1 cellular context compared by ENCODE assay signal in genomic region chr2:26764078-26764887, GRCh38.
TF ChIP-seq lines count a peak whose summit lies in the region.

Gene SLC35F6, plus strand, starts transcription at chr2:26764284. Its CDS starts 66 bp downstream, at chr2:26764350.

TF ChIP-seq in HepG2, 621 proteins besides CTCF, POLR2A, EP300 and RAD21 (continued from another document and continues in another):
- TF ChIP-seq ZNF142 (CRISPR knock-in tag; IDR thresholded peaks at IDR 0.05) (no peak; the same call in 1 of the 2 replicates), MXD4 (CRISPR knock-in tag; IDR thresholded peaks at IDR 0.05) (peak; percentile 95), PHF8 (CRISPR knock-in tag; IDR thresholded peaks at IDR 0.05) (peak; percentile 95), GMEB2 (CRISPR knock-in tag; IDR thresholded peaks at IDR 0.05; ENCODE audit: low read depth) (no peak), KLF15 (CRISPR knock-in tag; IDR thresholded peaks at IDR 0.05; ENCODE audit: borderline replicate concordance) (no peak), ZNF773 (CRISPR knock-in tag; IDR thresholded peaks at IDR 0.05; ENCODE audit: borderline replicate concordance) (peak; percentile 82; the same call in 1 of the 2 replicates), SP140L (CRISPR knock-in tag; IDR thresholded peaks at IDR 0.05; ENCODE audit: borderline replicate concordance) (peak; percentile 63; the same call in 1 of the 2 replicates), ZBTB21 (CRISPR knock-in tag; IDR thresholded peaks at IDR 0.05) (no peak), UBTF (CRISPR knock-in tag; IDR thresholded peaks at IDR 0.05) (peak; percentile 86), PRMT3 (CRISPR knock-in tag; IDR thresholded peaks at IDR 0.05; ENCODE audit: borderline replicate concordance, low read depth) (no peak), MXD3 (CRISPR knock-in tag; IDR thresholded peaks at IDR 0.05) (peak; percentile 92), HHEX (CRISPR knock-in tag; IDR thresholded peaks at IDR 0.05) (no peak), HNRNPUL1 (IDR thresholded peaks at IDR 0.05; ENCODE audit: low read depth, low read length) (no peak), ZNF350 (CRISPR knock-in tag; IDR thresholded peaks at IDR 0.05; ENCODE audit: borderline replicate concordance, low read depth) (peak; percentile 64; the same call in 1 of the 2 replicates), FOXA3 (CRISPR knock-in tag; IDR thresholded peaks at IDR 0.05) (peak; percentile 53), ZFX (CRISPR knock-in tag; IDR thresholded peaks at IDR 0.05; ENCODE audit: low read depth) (peak; percentile 95), ZNF615 (CRISPR knock-in tag; IDR thresholded peaks at IDR 0.05; ENCODE audit: borderline replicate concordance) (no peak), ZNF24 (IDR thresholded peaks at IDR 0.05) (no peak), ZNF740 (CRISPR knock-in tag; IDR thresholded peaks at IDR 0.05) (0 out of 2 replicates have a peak, but pooled peaks have one; percentile 49), TIGD3 (CRISPR knock-in tag; IDR thresholded peaks at IDR 0.05; ENCODE audit: borderline replicate concordance) (peak; percentile 62; the same call in 1 of the 2 replicates), TGIF2 (CRISPR knock-in tag; IDR thresholded peaks at IDR 0.05) (peak; percentile 85; the same call in 1 of the 2 replicates), FOXK1 (CRISPR knock-in tag; IDR thresholded peaks at IDR 0.05; ENCODE audit: borderline replicate concordance, low read depth) (no peak), ZNF75D (CRISPR knock-in tag; IDR thresholded peaks at IDR 0.05; ENCODE audit: borderline replicate concordance) (no peak), TRIM22 (IDR thresholded peaks at IDR 0.05) (no peak), ZNF180 (CRISPR knock-in tag; IDR thresholded peaks at IDR 0.05; ENCODE audit: borderline replicate concordance, low read depth) (no peak), GTF3A (CRISPR knock-in tag; conservative IDR thresholded peaks at IDR 0.05) (no peak), RBFOX2 (IDR thresholded peaks at IDR 0.05; ENCODE audit: low read depth, low read length) (peak; percentile 93), ZBTB34 (CRISPR knock-in tag; IDR thresholded peaks at IDR 0.05) (peak; percentile 80), MXD1 (CRISPR knock-in tag; IDR thresholded peaks at IDR 0.05) (peak; percentile 77), EEA1 (CRISPR knock-in tag; IDR thresholded peaks at IDR 0.05; ENCODE audit: borderline replicate concordance) (no peak), TSC22D2 (CRISPR knock-in tag; IDR thresholded peaks at IDR 0.05; ENCODE audit: borderline replicate concordance) (peak; percentile 52; the same call in 1 of the 2 replicates), ZNF562 (CRISPR knock-in tag; IDR thresholded peaks at IDR 0.05; ENCODE audit: borderline replicate concordance) (no peak), ELK4 (CRISPR knock-in tag; IDR thresholded peaks at IDR 0.05; ENCODE audit: borderline replicate concordance) (peak; percentile 86; the same call in 1 of the 2 replicates), ELF4 (CRISPR knock-in tag; IDR thresholded peaks at IDR 0.05; ENCODE audit: borderline replicate concordance) (no peak), HNF1A (IDR thresholded peaks at IDR 0.05; ENCODE audit: low read depth) (no peak), HNF1A (CRISPR knock-in tag; IDR thresholded peaks at IDR 0.05; ENCODE audit: borderline replicate concordance) (no peak), KMT2B (CRISPR knock-in tag; IDR thresholded peaks at IDR 0.05) (peak; percentile 90), MTF2 (CRISPR knock-in tag; IDR thresholded peaks at IDR 0.05; ENCODE audit: borderline replicate concordance) (peak; percentile 96), ZNF674 (CRISPR knock-in tag; IDR thresholded peaks at IDR 0.05; ENCODE audit: low read depth) (no peak)
